In the genomic region with DNA sequence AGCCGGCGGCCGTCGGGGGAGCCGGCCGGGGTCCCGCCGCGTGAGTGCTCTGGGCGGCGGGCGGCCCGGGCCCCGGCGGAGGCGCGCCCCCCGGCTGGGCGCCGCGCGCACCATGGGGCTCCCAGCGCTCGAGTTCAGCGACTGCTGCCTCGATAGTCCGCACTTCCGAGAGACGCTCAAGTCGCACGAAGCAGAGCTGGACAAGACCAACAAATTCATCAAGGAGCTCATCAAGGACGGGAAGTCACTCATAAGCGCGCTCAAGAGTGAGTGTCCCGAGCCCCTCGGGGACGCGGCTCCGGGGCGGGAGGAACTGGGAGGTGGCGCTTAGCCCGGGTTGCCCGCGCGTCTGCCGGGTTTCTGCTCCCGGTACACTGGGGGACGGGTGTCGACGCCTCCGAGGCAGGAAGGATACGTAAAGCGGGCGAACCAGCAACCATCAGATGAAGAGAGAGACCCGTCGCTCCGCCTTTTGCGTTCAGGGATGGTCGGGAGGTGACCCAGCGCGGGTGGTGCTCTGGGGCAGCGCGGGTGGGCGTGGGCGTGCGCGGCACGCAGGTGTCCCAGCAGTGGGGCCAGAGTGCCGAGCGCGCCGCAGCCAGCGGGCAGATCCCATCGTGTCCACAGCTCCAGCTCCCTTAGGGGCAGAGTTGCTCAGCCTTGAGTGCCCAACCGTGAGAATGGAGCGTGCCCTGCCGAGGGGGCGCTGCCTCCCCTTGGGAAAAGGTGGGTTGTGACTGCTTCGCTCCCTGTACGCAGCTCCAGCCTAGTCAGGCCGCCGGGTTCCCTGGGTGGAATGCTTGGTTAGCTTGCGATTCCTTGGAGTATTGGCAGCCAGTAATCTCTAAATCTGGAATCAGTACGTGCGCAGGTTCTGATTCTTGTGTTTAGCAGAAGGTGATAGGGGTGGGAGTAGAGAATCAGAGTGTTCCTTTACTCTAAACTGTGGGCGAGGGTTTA, we compare ENCODE assay signal across 1 cellular context.
TF ChIP-seq lines count a peak whose summit lies in the region.

No MANE protein-coding gene starts in this region.

TF ChIP-seq in SK-N-SH treated with all-trans-retinoic acid at 6 μM for 48 hours, 23 proteins besides CTCF, POLR2A, EP300 and RAD21 (continued from another document):
- TF ChIP-seq OSR1 (CRISPR knock-in tag; IDR thresholded peaks at IDR 0.05), result no peak
